8 cellular contexts compared by ENCODE assay signal in genomic region chr7:97024209-97025129, GRCh38. TPM values are rescaled to one million over a fixed set of nuclear protein-coding genes. Genes with fewer than 3 reads are reported as not detected.
DNase-seq lines count a peak whose midpoint lies in the region; ATAC-seq and TF ChIP-seq lines count a peak whose summit lies in the region.

DLX5 (minus strand) TSS chr7:97024831; CDS start chr7:97024623, 208 bp downstream.

- H3K36me3 ChIP-seq in BE2C, result no peaks in the 10 kb centered on the region
- H3K36me3 ChIP-seq in HUES6 (ENCODE audit: control insufficient read depth, insufficient read depth, low read length), result no peaks in the 10 kb centered on the region
- no peaks in the 10 kb centered on the region for H3K36me3 ChIP-seq in rectal smooth muscle tissue (ENCODE audit: control insufficient read depth, insufficient read depth, low read length)

- H3K27ac ChIP-seq in HUES6 (ENCODE audit: low read depth, low read length), result no peak within 1 kb of the TSS
- H3K27ac ChIP-seq in foreskin keratinocyte, result no peak within 1 kb of the TSS
- H3K27ac ChIP-seq in rectal smooth muscle tissue (ENCODE audit: low read depth, low read length), result no peak within 1 kb of the TSS

- H3K4me3 ChIP-seq in BE2C (ENCODE audit: low read depth, low read length) (peak within 1 kb of the TSS; percentile 72), HUES6 (ENCODE audit: low read depth, low read length) (peak within 1 kb of the TSS; percentile 61), rectal smooth muscle tissue (ENCODE audit: low read length) (peak within 1 kb of the TSS; percentile 51)

- H3K9ac ChIP-seq in HUES6 (ENCODE audit: low read length) (no peak within 1 kb of the TSS), rectal smooth muscle tissue (ENCODE audit: low read length) (no peak within 1 kb of the TSS)

- peak; percentile 71 for ATAC-seq in foreskin keratinocyte
- no peak for ATAC-seq in HG03159 (IDR thresholded peaks at IDR 0.05; ENCODE audit: unreplicated experiment)

- H3K9me3 ChIP-seq in BE2C, result no peaks in the 10 kb centered on the region
- H3K9me3 ChIP-seq in HUES6 (ENCODE audit: control insufficient read depth, insufficient read depth, low read depth, low read length), result no peaks in the 10 kb centered on the region

- peaks cover 22% of the 10 kb centered on the region for H3K27me3 ChIP-seq in BE2C
- peaks cover 95% of the 10 kb centered on the region for H3K27me3 ChIP-seq in HUES6 (ENCODE audit: control insufficient read depth, insufficient read depth, low read length)
- peaks cover 81% of the 10 kb centered on the region for H3K27me3 ChIP-seq in foreskin keratinocyte
- H3K27me3 ChIP-seq in rectal smooth muscle tissue (ENCODE audit: control insufficient read depth, insufficient read depth, low read length), result peaks cover 61% of the 10 kb centered on the region

- peak; percentile 61 for DNase-seq in BE2C
- DNase-seq in SK-MEL-5 (ENCODE audit: low read depth, low spot score), result peak; percentile 67
- peak; percentile 31 to 65 for DNase-seq in foreskin keratinocyte
- DNase-seq in OCI-M2 (lab: John Stamatoyannopoulos, UW; ENCODE audit: unreplicated experiment), result no peak
- no peak for DNase-seq in globus pallidus (ENCODE audit: low spot score)

- H3K4me1 ChIP-seq in BE2C (0 out of 2 replicates have a peak, but pooled peaks cover 4% of the 10 kb centered on the region), HUES6 (ENCODE audit: control insufficient read depth, insufficient read depth, low read length) (peaks cover 66% of the 10 kb centered on the region), foreskin keratinocyte (no peaks in the 10 kb centered on the region), rectal smooth muscle tissue (ENCODE audit: control insufficient read depth, insufficient read depth, low read length) (peaks cover 4% of the 10 kb centered on the region)

- no peak for TF ChIP-seq CTCF in BE2C (IDR thresholded peaks at IDR 0.05; ENCODE audit: low read depth, low read length)
- TF ChIP-seq CTCF in foreskin keratinocyte (conservative IDR thresholded peaks at IDR 0.05), result no peak

- in situ Hi-C loops in SK-MEL-5 (cut with HindIII; ENCODE audit: low pct_unique_long_range_greater_than_20kb, low sequenced_read_pairs), result no loop called here

RNA-seq across cellular contexts. Expression of gene DLX5, which starts in this region (rescaled TPM):
- 6.2 TPM for polyA plus RNA-seq in BE2C (2012; ENCODE audit: insufficient read depth, insufficient read length, low read depth)
- total RNA-seq in SK-MEL-5 (2014; rRNA removed; shearing (Covaris generic)), result 0.87 and 1.5 TPM in 2 replicates
- polyA plus RNA-seq in SK-MEL-5 (2015; cell fraction: cytosol; rRNA removed), result 3.7 and 4.7 TPM in 2 replicates
- polyA plus RNA-seq in SK-MEL-5 (2015; cell fraction: nucleus; rRNA removed), result 1.5 and 1.6 TPM in 2 replicates
- total RNA-seq in foreskin keratinocyte, result 0.28 and 0.37 TPM in 2 replicates
- polyA plus RNA-seq in foreskin keratinocyte, result 0.20 and 0.26 TPM in 2 replicates

Comparison
In these comparisons a context has a peak if more than half of its experiments do, and no peak if none do; other contexts are left out.
1. Peak in DNase-seq and ATAC-seq in foreskin keratinocyte; RNA of the gene not detected or under 1 TPM.
2. DNase-seq: peak in BE2C (single experiment) and SK-MEL-5 (single experiment); none in OCI-M2 (single experiment) and globus pallidus (single experiment).
3. Peak in every context shown above with its lines, with median percentiles within 50 percentile points of each other: H3K4me3 ChIP-seq.